In the genomic region with DNA sequence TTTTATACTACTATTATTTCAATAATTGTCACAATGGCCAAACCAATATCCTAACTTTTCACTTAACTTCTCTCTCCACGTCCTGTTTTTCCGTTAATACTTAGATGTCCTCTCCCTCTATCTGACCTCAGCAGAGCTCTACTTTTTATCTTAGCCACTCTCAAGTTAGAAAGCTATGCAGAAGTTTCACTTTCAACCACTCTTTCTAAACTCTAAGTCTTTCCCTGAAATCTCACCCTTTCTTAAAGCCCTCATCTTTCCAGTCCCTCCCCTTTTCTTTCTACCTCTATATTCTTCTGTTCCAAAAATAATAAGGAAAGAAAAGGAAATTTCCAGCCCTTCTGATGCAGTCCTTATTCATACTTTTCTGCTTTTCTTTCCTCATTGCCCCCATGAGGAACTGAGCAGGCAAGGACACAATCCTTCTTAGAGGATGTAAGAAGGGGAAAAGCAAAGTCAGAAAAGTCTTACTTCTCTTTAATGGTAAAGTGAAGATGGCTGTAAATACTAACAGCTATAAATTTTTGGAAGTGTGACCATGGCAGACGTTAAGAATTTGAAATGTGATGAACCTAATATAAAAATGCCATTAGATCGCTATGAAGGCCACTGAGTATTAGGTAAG, we compare ENCODE assay signal across 11 cellular contexts. TPM values are rescaled to one million over a fixed set of nuclear protein-coding genes. Genes with fewer than 3 reads are reported as not detected.
DNase-seq lines count a peak whose midpoint lies in the region; ATAC-seq and TF ChIP-seq lines count a peak whose summit lies in the region.
"Had no signal": no experiment of that assay in that cellular context is flagged by ENCODE, and none has a peak within 500 bp of the region (broad histone marks: within the 10 kb centered on the region; RNA-seq: fewer than 3 reads in every experiment).

No MANE protein-coding gene starts in this region.

- intact Hi-C loops in adrenal gland (cut with DNase I) (no loop called here), PC-3 (cut with micrococcal nuclease) (no loop called here)

- H3K27me3 ChIP-seq in OCI-LY3 (ENCODE audit: low read depth, low read length) (no peaks in the 10 kb centered on the region), adrenal gland (no peaks in the 10 kb centered on the region), PC-3 (ENCODE audit: low read length) (no peaks in the 10 kb centered on the region)

- H3K79me2 ChIP-seq in OCI-LY3 (ENCODE audit: low read length) (no peaks in the 10 kb centered on the region), PC-3 (ENCODE audit: low read length) (no peaks in the 10 kb centered on the region)

- no TSS peak for BruUV-seq in PC-3 (replicated peaks; lab: Mats Ljungman, UMichigan)

- POLR2A ChIA-PET in PC-3 (lab: Charles Lee; ENCODE audit: unreplicated experiment) = no interaction called here

- CTCF ChIA-PET in PC-3 (lab: Charles Lee) = no interaction called here

- H3K9ac ChIP-seq in OCI-LY3 (ENCODE audit: low read length) = no peak overlapping the region
- H3K9ac ChIP-seq in PC-3 (ENCODE audit: low read length) = no peak overlapping the region

- TF ChIP-seq CTCF in GM13976 (IDR thresholded peaks at IDR 0.05; ENCODE audit: borderline replicate concordance, control extremely low read depth, extremely low read depth, insufficient read depth, missing control alignments) (no peak), OCI-LY3 (IDR thresholded peaks at IDR 0.05; ENCODE audit: low read depth, low read length) (no peak), adrenal gland (IDR thresholded peaks at IDR 0.05) (no peak), PC-3 (conservative IDR thresholded peaks at IDR 0.05; ENCODE audit: low read depth, low read length) (no peak)

- H3K4me3 ChIP-seq in OCI-LY3 (ENCODE audit: low read length) = no peak overlapping the region
- H3K4me3 ChIP-seq in adrenal gland = no peak overlapping the region
- H3K4me3 ChIP-seq in PC-3 (ENCODE audit: low read length) = no peak overlapping the region

- in situ Hi-C loops in GM13976 (cut with MboI; ENCODE audit: low sequenced_read_pairs, unreplicated experiment) = no loop called here

- peak overlapping the region; percentile 5; the same call in 1 of the 2 replicates for H3K4me2 ChIP-seq in OCI-LY3 (ENCODE audit: low read length)
- H3K4me2 ChIP-seq in PC-3 (ENCODE audit: low read length) = no peak overlapping the region

- TF ChIP-seq POLR2A in adrenal gland (IDR thresholded peaks at IDR 0.05) = no peak

- H3K9me2 ChIP-seq in PC-3 (replicated peaks; ENCODE audit: low read length) = no peaks in the 10 kb centered on the region

- H3K36me3 ChIP-seq in OCI-LY3 (replicated peaks; ENCODE audit: low read depth, low read length) = no peaks in the 10 kb centered on the region
- H3K36me3 ChIP-seq in adrenal gland (replicated peaks in 1 of 2) = no peaks in the 10 kb centered on the region
- no peaks in the 10 kb centered on the region for H3K36me3 ChIP-seq in PC-3 (ENCODE audit: low read depth, low read length)

- no peaks in the 10 kb centered on the region for H3K9me3 ChIP-seq in OCI-LY3 (ENCODE audit: insufficient read depth, low read length)
- H3K9me3 ChIP-seq in adrenal gland (replicated peaks in 1 of 3) = no peaks in the 10 kb centered on the region
- no peaks in the 10 kb centered on the region for H3K9me3 ChIP-seq in PC-3 (ENCODE audit: low read length)

- peaks cover 4% of the 10 kb centered on the region for H3F3A ChIP-seq in PC-3 (ENCODE audit: low read length, unreplicated experiment)

- no peaks in the 10 kb centered on the region for H4K20me1 ChIP-seq in OCI-LY3 (ENCODE audit: insufficient read depth, low read length)
- H4K20me1 ChIP-seq in PC-3 (ENCODE audit: low read length) = no peaks in the 10 kb centered on the region

- H3K4me1 ChIP-seq in OCI-LY3 (ENCODE audit: low read length) (peaks cover 13% of the 10 kb centered on the region), adrenal gland (replicated peaks in 1 of 2) (no peaks in the 10 kb centered on the region), PC-3 (ENCODE audit: insufficient read depth, low read length) (peaks cover 20% of the 10 kb centered on the region)

- no peak overlapping the region for H2AFZ ChIP-seq in OCI-LY3 (ENCODE audit: low read depth, low read length)
- no peak overlapping the region for H2AFZ ChIP-seq in PC-3 (ENCODE audit: low read length)

- no peak overlapping the region for H3K27ac ChIP-seq in OCI-LY3 (ENCODE audit: low read length)
- no peak overlapping the region for H3K27ac ChIP-seq in adrenal gland
- H3K27ac ChIP-seq in PC-3 (ENCODE audit: low read length) = no peak overlapping the region

- peak; percentile 66 for ATAC-seq in GM19467 (IDR thresholded peaks at IDR 0.05; ENCODE audit: unreplicated experiment)
- ATAC-seq in HG02798 (IDR thresholded peaks at IDR 0.05; ENCODE audit: poor library complexity, unreplicated experiment) = peak; percentile 58
- no peak for ATAC-seq in PC-3

- WGBS in adrenal gland, 4 donors = 64 to 76% (median 70%) methylated on average over 4 of the region's 4 CpGs

- peak; percentile 12 for DNase-seq in GM13976 (ENCODE audit: low spot score)
- DNase-seq in NCI-H187 (lab: John Stamatoyannopoulos, UW) = no peak
- DNase-seq in activated naive CD4-positive, alpha-beta T cell treated with Interleukin-2 at 50 U/mL for 16 hours = no peak
- no peak for DNase-seq in adrenal gland
- DNase-seq in PC-3 = no peak
- DNase-seq: kidney had no signal

RNA-seq across cellular contexts. Expression of gene FAM216B, which starts 23.0 kb away (rescaled TPM):
- not detected for total RNA-seq in adrenal gland
- polyA plus RNA-seq in adrenal gland = not detected
- total RNA-seq in PC-3 (2014; rRNA removed) = not detected in 2 replicates
- total RNA-seq: H1, pulmonary artery endothelial cell had no signal
- polyA plus RNA-seq: H1 had no signal
